7 cellular contexts compared by ENCODE assay signal in genomic region chr4:185143596-185143969, GRCh38. TPM values are rescaled to one million over a fixed set of nuclear protein-coding genes. Genes with fewer than 3 reads are reported as not detected.
DNase-seq lines count a peak whose midpoint lies in the region; FAIRE-seq and TF ChIP-seq lines count a peak whose summit lies in the region.

No MANE protein-coding gene starts in this region.

- WGBS in iPS DF 6.9 (ENCODE audit: insufficient coverage, insufficient read length), result no CpG with 5 or more reads among the region's 30 CpGs

- no peak overlapping the region for H3K27ac ChIP-seq in iPS DF 6.9 (ENCODE audit: low read length)

- no peaks in the 10 kb centered on the region for H3K36me3 Mint-ChIP-seq in HFFc6 (ENCODE audit: low read depth)

- H3K4me1 ChIP-seq in iPS DF 6.9 (ENCODE audit: control insufficient read depth, insufficient read depth, low read length), result no peaks in the 10 kb centered on the region

- no peak for DNase-seq in GM12892 (ENCODE audit: insufficient read length)
- peak; percentile 16 for DNase-seq in HFFc6
- DNase-seq in NCI-H748 (lab: John Stamatoyannopoulos, UW; ENCODE audit: unreplicated experiment), result peak; percentile 60
- DNase-seq in astrocyte of the cerebellum (ENCODE audit: low read depth), result no peak
- DNase-seq in iPS DF 6.9 (ENCODE audit: low read depth, low spot score), result no peak
- no peak for DNase-seq in retinal pigment epithelial cell (ENCODE audit: low read depth)
- DNase-seq in MV-4-11 (lab: John Stamatoyannopoulos, UW), result no peak

- TF ChIP-seq POLR2A in GM12892 (IDR thresholded peaks at IDR 0.05; ENCODE audit: low read depth, low read length), result no peak

- TF ChIP-seq CTCF in HFFc6 (IDR thresholded peaks at IDR 0.05), result no peak
- TF ChIP-seq CTCF in astrocyte of the cerebellum (IDR thresholded peaks at IDR 0.05; ENCODE audit: low read depth, low read length, missing control alignments), result no peak
- no peak for TF ChIP-seq CTCF in retinal pigment epithelial cell (conservative IDR thresholded peaks at IDR 0.05; ENCODE audit: low read depth, low read length)

- peaks cover 21% of the 10 kb centered on the region for H3K4me1 Mint-ChIP-seq in HFFc6 (ENCODE audit: low read depth)

- in situ Hi-C loops in astrocyte of the cerebellum (cut with HindIII; ENCODE audit: low sequenced_read_pairs), result no loop called here

- no peaks in the 10 kb centered on the region for H3K9me3 Mint-ChIP-seq in HFFc6

- H3K4me3 Mint-ChIP-seq in HFFc6, result peak overlapping the region; percentile 84

- H3K27me3 ChIP-seq in iPS DF 6.9 (ENCODE audit: control insufficient read depth, insufficient read depth, low read length), result no peaks in the 10 kb centered on the region

- peak; percentile 5 for FAIRE-seq in GM12892 (lab: Jason Lieb, UNC)

- peak overlapping the region; percentile 51; the same call in 1 of the 2 replicates for H3K27ac Mint-ChIP-seq in HFFc6

- H3K4me3 ChIP-seq in astrocyte of the cerebellum (ENCODE audit: low read depth, low read length) (peak overlapping the region; percentile 63), iPS DF 6.9 (ENCODE audit: low read length) (peak overlapping the region; percentile 90; the same call in 1 of the 2 replicates), retinal pigment epithelial cell (ENCODE audit: low read length) (peak overlapping the region; percentile 74)

- peaks cover 16% of the 10 kb centered on the region for H3K27me3 Mint-ChIP-seq in HFFc6 (ENCODE audit: insufficient read depth)

- H3K9me3 ChIP-seq in iPS DF 6.9 (ENCODE audit: control insufficient read depth, insufficient read depth, low read length), result no peaks in the 10 kb centered on the region

- peaks cover 8% of the 10 kb centered on the region for H3K36me3 ChIP-seq in iPS DF 6.9 (ENCODE audit: control insufficient read depth, insufficient read depth, low read length)

RNA-seq across cellular contexts. Expression of gene SLC25A4, which starts 0.5 kb away (rescaled TPM):
- 32.2 TPM for polyA plus RNA-seq in GM12892 (2012; ENCODE audit: missing spikeins)
- 10 to 100 TPM in 4 of 6 experiments, 1 to 10 TPM in 2; 8.8 to 16.3 (median 10.3) TPM for total RNA-seq in HFFc6 (2021; fragmentation: NEBNext Ultra II Directional; extraction: Animal tissue kit (Norgen Biotek cat#: 25700))

Comparison
In these comparisons a context has a peak if more than half of its experiments do, and no peak if none do; other contexts are left out.
1. DNase-seq: peak in HFFc6 (single experiment) and NCI-H748 (single experiment); none in GM12892 (single experiment), astrocyte of the cerebellum (single experiment), iPS DF 6.9 (single experiment), retinal pigment epithelial cell (single experiment) and MV-4-11 (single experiment).
2. Peak in every context shown above with its lines, with median percentiles within 50 percentile points of each other: H3K4me3 ChIP-seq.